2 cellular contexts compared by ENCODE assay signal in genomic region chr7:158830211-158830723, GRCh38.
TF ChIP-seq lines count a peak whose summit lies in the region.

No MANE protein-coding gene starts in this region.

TF ChIP-seq in SK-N-SH, 30 proteins besides CTCF, POLR2A, EP300 and RAD21 (continued from another document):
- TF ChIP-seq, protein P1, sequence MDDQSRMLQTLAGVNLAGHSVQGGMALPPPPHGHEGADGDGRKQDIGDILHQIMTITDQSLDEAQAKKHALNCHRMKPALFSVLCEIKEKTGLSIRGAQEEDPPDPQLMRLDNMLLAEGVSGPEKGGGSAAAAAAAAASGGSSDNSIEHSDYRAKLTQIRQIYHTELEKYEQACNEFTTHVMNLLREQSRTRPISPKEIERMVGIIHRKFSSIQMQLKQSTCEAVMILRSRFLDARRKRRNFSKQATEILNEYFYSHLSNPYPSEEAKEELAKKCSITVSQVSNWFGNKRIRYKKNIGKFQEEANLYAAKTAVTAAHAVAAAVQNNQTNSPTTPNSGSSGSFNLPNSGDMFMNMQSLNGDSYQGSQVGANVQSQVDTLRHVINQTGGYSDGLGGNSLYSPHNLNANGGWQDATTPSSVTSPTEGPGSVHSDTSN (IDR thresholded peaks at IDR 0.05) = no peak
- TF ChIP-seq TAF1 (IDR thresholded peaks at IDR 0.05; ENCODE audit: borderline replicate concordance, low read depth, low read length) = no peak
- no peak for TF ChIP-seq ELF1 (IDR thresholded peaks at IDR 0.05)
- no peak for TF ChIP-seq NFIC (IDR thresholded peaks at IDR 0.05; ENCODE audit: borderline replicate concordance)
- TF ChIP-seq JUND (IDR thresholded peaks at IDR 0.05) = no peak
- no peak for TF ChIP-seq FOXJ3 (CRISPR knock-in tag; IDR thresholded peaks at IDR 0.05)
TF ChIP-seq in SK-N-SH: peak in this region for 0.

TF ChIP-seq in SK-N-SH treated with all-trans-retinoic acid at 6 μM for 48 hours, 23 proteins besides CTCF, POLR2A, EP300 and RAD21 (continued from another document):
- TF ChIP-seq, protein P2, sequence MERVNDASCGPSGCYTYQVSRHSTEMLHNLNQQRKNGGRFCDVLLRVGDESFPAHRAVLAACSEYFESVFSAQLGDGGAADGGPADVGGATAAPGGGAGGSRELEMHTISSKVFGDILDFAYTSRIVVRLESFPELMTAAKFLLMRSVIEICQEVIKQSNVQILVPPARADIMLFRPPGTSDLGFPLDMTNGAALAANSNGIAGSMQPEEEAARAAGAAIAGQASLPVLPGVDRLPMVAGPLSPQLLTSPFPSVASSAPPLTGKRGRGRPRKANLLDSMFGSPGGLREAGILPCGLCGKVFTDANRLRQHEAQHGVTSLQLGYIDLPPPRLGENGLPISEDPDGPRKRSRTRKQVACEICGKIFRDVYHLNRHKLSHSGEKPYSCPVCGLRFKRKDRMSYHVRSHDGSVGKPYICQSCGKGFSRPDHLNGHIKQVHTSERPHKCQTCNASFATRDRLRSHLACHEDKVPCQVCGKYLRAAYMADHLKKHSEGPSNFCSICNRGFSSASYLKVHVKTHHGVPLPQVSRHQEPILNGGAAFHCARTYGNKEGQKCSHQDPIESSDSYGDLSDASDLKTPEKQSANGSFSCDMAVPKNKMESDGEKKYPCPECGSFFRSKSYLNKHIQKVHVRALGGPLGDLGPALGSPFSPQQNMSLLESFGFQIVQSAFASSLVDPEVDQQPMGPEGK (CRISPR knock-in tag; IDR thresholded peaks at IDR 0.05; ENCODE audit: borderline replicate concordance) = no peak
- TF ChIP-seq BACH2 (CRISPR knock-in tag; IDR thresholded peaks at IDR 0.05; ENCODE audit: borderline replicate concordance) = no peak
